Comparison of ENCODE assay signal across 8 cellular contexts in the genomic region with DNA sequence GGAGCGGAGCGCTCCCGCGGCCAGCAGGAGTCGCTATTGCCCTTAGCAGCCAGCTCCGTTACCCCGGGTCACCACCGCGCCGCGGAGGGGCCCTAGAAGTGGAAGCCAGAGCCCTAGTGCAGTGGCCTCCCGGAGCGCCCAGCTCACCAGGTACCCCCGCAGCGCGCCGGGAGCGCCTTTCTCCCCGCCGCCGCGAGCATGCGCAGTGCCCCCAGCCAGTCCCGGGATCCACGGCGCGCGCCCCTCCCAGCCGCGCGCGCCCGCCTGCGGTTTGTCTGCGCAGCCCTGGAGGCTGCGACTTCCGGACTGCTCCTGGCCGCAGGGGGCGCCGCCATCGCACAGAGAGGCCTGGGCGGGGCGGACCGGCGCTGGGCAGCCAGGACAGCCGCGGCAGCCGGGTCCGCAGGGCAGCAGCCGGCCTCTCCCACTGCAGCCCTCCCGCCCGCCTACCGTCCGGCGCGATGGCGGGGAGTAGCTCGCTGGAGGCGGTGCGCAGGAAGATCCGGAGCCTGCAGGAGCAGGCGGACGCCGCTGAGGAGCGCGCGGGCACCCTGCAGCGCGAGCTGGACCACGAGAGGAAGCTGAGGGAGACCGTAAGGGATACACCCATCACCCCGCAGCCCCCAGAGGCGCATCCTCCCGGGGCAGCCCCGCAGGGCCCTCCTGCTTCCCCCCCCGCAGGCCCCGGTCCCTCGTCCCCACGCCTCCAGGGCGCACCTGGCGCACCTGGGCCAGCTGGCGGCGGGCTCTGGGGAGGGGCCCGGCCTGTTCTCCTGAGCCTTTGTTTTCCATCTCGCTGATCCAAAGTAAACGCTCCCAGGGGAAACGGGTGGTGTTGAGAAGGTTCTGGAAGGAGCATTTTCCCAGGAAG.
A peak's percentile ranks its signal among the peaks of the same experiment; 100 is the strongest.
DNase-seq lines count a peak whose midpoint lies in the region; FAIRE-seq and TF ChIP-seq lines count a peak whose summit lies in the region.

No MANE protein-coding gene starts in this region.

- peaks cover 44% of the 10 kb centered on the region for H3K4me1 ChIP-seq in neuron (ENCODE audit: insufficient read depth, low read length)

- H3K9me3 ChIP-seq in neuron (ENCODE audit: low read length), result no peaks in the 10 kb centered on the region

- no peaks in the 10 kb centered on the region for H3K27me3 ChIP-seq in neuron (ENCODE audit: insufficient read depth, low read length)

- peaks cover 17% of the 10 kb centered on the region for H3K36me3 ChIP-seq in neuron (ENCODE audit: insufficient read depth, low read length)

- DNase-seq in ELR (ENCODE audit: low read depth), result peak; percentile 95
- DNase-seq in H54 (ENCODE audit: insufficient read length, low spot score), result peak; percentile 71
- DNase-seq in LNCaP clone FGC (ENCODE audit: low read depth), result peak; percentile 67
- peak; percentile 85 to 95 for DNase-seq in SHP77 (lab: John Stamatoyannopoulos, UW)
- DNase-seq in activated gamma-delta T cell (lab: John Stamatoyannopoulos, UW), result peak; percentile 79
- DNase-seq in foreskin fibroblast, result peak; percentile 92 to 96
- peak; percentile 74 for DNase-seq in stromal cell of bone marrow (ENCODE audit: low read depth)

- H2AFZ ChIP-seq in neuron (ENCODE audit: low read depth, low read length), result peak overlapping the region; percentile 11

- H3K4me3 ChIP-seq in LNCaP clone FGC (ENCODE audit: low read depth, low read length), result peak overlapping the region; percentile 93
- H3K4me3 ChIP-seq in foreskin fibroblast (ENCODE audit: low read depth in 1 of 2, low read length in 2 of 2), result peak overlapping the region; percentile 75 to 83
- H3K4me3 ChIP-seq in neuron (ENCODE audit: low read length), result peak overlapping the region; percentile 52

- TF ChIP-seq CTCF in LNCaP clone FGC (IDR thresholded peaks at IDR 0.05; ENCODE audit: control insufficient read depth, extremely low read depth, insufficient read depth), result peak; percentile 88
- TF ChIP-seq CTCF in foreskin fibroblast (IDR thresholded peaks at IDR 0.05; ENCODE audit: low read depth, low read length), result peak; percentile 83

- peak; percentile 67 for TF ChIP-seq POLR2A in H54 (IDR thresholded peaks at IDR 0.05; ENCODE audit: low read depth, low read length)

- FAIRE-seq in H54 (lab: Jason Lieb, UNC), result no peak

Comparison
In these comparisons a context has a peak if more than half of its experiments do, and no peak if none do; other contexts are left out.
1. Peak in every context shown above with its lines: DNase-seq and H3K4me3 ChIP-seq.